ENCODE assay signal across 12 cellular contexts in the genomic region with DNA sequence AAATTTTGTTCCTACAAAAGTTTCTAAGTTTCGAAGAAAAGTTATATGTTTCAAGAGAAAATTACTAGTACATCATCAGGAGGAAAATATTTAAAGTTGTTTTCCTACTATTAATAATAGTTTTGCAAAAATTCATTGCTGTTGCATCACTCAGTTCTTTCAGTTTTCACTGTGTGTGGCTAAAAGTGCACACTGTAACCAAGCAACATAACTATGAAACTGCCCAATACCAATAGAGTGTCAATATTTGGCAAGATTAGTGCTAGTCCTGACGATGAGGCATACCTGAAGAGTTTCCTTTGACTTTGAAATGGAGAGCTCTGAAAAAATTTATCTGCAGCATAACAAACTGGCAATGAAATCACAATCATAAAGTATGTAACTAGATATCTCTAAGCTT.
DNase-seq lines count a peak whose midpoint lies in the region; ATAC-seq and TF ChIP-seq lines count a peak whose summit lies in the region.
"Had no signal": no experiment of that assay in that cellular context is flagged by ENCODE, and none has a peak within 500 bp of the region (broad histone marks: within the 10 kb centered on the region; RNA-seq: fewer than 3 reads in every experiment).

No MANE protein-coding gene starts in this region.

- intact Hi-C loops in thyroid gland (cut with DNase I): no loop called here

- peak overlapping the region; percentile 35 for H3K9ac ChIP-seq in mesenchymal stem cell (ENCODE audit: low read length)

- DNase-seq in activated T-cell treated with anti-CD3 and anti-CD28 coated beads, Interleukin-2, amount 50 U/mL, for 72 hours: no peak
- DNase-seq in activated T-cell treated with anti-CD3 and anti-CD28 coated beads, Interleukin-2, amount 50 U/mL, for 4 hours: no peak
- DNase-seq in mesenchymal stem cell (peak; percentile 3), globus pallidus (ENCODE audit: low spot score) (no peak), COR-L47 (lab: John Stamatoyannopoulos, UW) (no peak), thyroid gland (no peak)
- DNase-seq: brain microvascular endothelial cell, DMS79 treated with DMSO at 0.1 percent for 48 hours had no signal

- H3K36me3 Mint-ChIP-seq in activated T-cell treated with anti-CD3 and anti-CD28 coated beads, Interleukin-2, amount 50 U/mL, for 72 hours (ENCODE audit: insufficient read depth in 2 of 2): no peaks in the 10 kb centered on the region
- H3K36me3 Mint-ChIP-seq in activated T-cell treated with anti-CD3 and anti-CD28 coated beads, Interleukin-2, amount 50 U/mL, for 4 hours (ENCODE audit: insufficient read depth): no peaks in the 10 kb centered on the region

- peak; percentile 40 to 53 for ATAC-seq in activated T-cell treated with anti-CD3 and anti-CD28 coated beads, Interleukin-2, amount 50 U/mL, for 72 hours (replicated peaks in 1 of 2)
- no peak for ATAC-seq in activated T-cell treated with anti-CD3 and anti-CD28 coated beads, Interleukin-2, amount 50 U/mL, for 4 hours
- ATAC-seq in GM21825 (IDR thresholded peaks at IDR 0.05; ENCODE audit: unreplicated experiment): peak; percentile 68
- ATAC-seq in HG03439 (IDR thresholded peaks at IDR 0.05; ENCODE audit: unreplicated experiment): peak; percentile 82
- ATAC-seq: sciatic nerve had no signal

- H2BK120ac ChIP-seq in mesenchymal stem cell (ENCODE audit: low read depth, low read length): no peak overlapping the region

- H3K4ac ChIP-seq in mesenchymal stem cell (ENCODE audit: low read depth in 1 of 2, low read length in 2 of 2): no peak overlapping the region

- H3K4me3 ChIP-seq in mesenchymal stem cell (ENCODE audit: insufficient read depth in 1 of 2, low read depth in 1 of 2, low read length in 2 of 2) (no peak overlapping the region), thyroid gland (replicated peaks in 1 of 3) (no peak overlapping the region)
- H3K4me3 ChIP-seq: thoracic aorta had no signal

- H4K91ac ChIP-seq in mesenchymal stem cell (ENCODE audit: low read length): no peak overlapping the region

- H3K4me1 ChIP-seq in mesenchymal stem cell (ENCODE audit: control insufficient read depth, insufficient read depth, low read depth, low read length) (no peaks in the 10 kb centered on the region), thyroid gland (no peaks in the 10 kb centered on the region)

- H2BK15ac ChIP-seq in mesenchymal stem cell (ENCODE audit: low read depth, poor library complexity, severe bottlenecking): no peak overlapping the region

- peaks cover 3 to 12% of the 10 kb centered on the region in 2 donors for H3K9me3 Mint-ChIP-seq in activated T-cell treated with anti-CD3 and anti-CD28 coated beads, Interleukin-2, amount 50 U/mL, for 72 hours
- H3K9me3 Mint-ChIP-seq in activated T-cell treated with anti-CD3 and anti-CD28 coated beads, Interleukin-2, amount 50 U/mL, for 4 hours: peaks cover 1% of the 10 kb centered on the region

- H3K27ac ChIP-seq in mesenchymal stem cell (ENCODE audit: low read length, poor library complexity, severe bottlenecking) (no peak overlapping the region), thyroid gland (no peak overlapping the region)
- H3K27ac ChIP-seq: brain microvascular endothelial cell, thoracic aorta had no signal

- no CpG with 5 or more reads among the region's 2 CpGs for WGBS in mesenchymal stem cell
- 82 to 89% methylated on average over 2 of the region's 2 CpGs for WGBS in thyroid gland, 2 donors

- no peak overlapping the region for H3K14ac ChIP-seq in mesenchymal stem cell (ENCODE audit: low read length in 2 of 2)

- no peaks in the 10 kb centered on the region for H3K27me3 Mint-ChIP-seq in activated T-cell treated with anti-CD3 and anti-CD28 coated beads, Interleukin-2, amount 50 U/mL, for 72 hours (ENCODE audit: low read depth)
- H3K27me3 Mint-ChIP-seq in activated T-cell treated with anti-CD3 and anti-CD28 coated beads, Interleukin-2, amount 50 U/mL, for 4 hours (ENCODE audit: low read depth): no peaks in the 10 kb centered on the region

- no peaks in the 10 kb centered on the region for H3K79me1 ChIP-seq in mesenchymal stem cell (replicated peaks; ENCODE audit: low read length, poor library complexity, severe bottlenecking)

- H3K9me3 ChIP-seq in mesenchymal stem cell (ENCODE audit: control insufficient read depth, low read length): peaks cover 1% of the 10 kb centered on the region
- no peaks in the 10 kb centered on the region for H3K9me3 ChIP-seq in thyroid gland
- H3K9me3 ChIP-seq: thoracic aorta had no signal

- no peaks in the 10 kb centered on the region for H3K36me3 ChIP-seq in mesenchymal stem cell (ENCODE audit: control insufficient read depth in 1 of 2, insufficient read depth in 2 of 2, low read depth in 1 of 2, low read length in 2 of 2)
- no peaks in the 10 kb centered on the region for H3K36me3 ChIP-seq in thyroid gland
- H3K36me3 ChIP-seq: brain microvascular endothelial cell, thoracic aorta had no signal

- no peak overlapping the region for H3K4me2 ChIP-seq in mesenchymal stem cell (ENCODE audit: low read length, poor library complexity, severe bottlenecking)

- no peak overlapping the region for H3K4me3 Mint-ChIP-seq in activated T-cell treated with anti-CD3 and anti-CD28 coated beads, Interleukin-2, amount 50 U/mL, for 72 hours
- no peak overlapping the region for H3K4me3 Mint-ChIP-seq in activated T-cell treated with anti-CD3 and anti-CD28 coated beads, Interleukin-2, amount 50 U/mL, for 4 hours

- H2AFZ ChIP-seq in mesenchymal stem cell (ENCODE audit: low read depth, low read length): no peak overlapping the region

- no peak for TF ChIP-seq POLR2A in thyroid gland (IDR thresholded peaks at IDR 0.05)

- H4K8ac ChIP-seq in mesenchymal stem cell (ENCODE audit: low read length): no peak overlapping the region

- no peak overlapping the region for H2BK12ac ChIP-seq in mesenchymal stem cell (ENCODE audit: low read length in 2 of 2)

- no peak overlapping the region for H3K23ac ChIP-seq in mesenchymal stem cell (ENCODE audit: low read length in 2 of 2)

- H3K27ac Mint-ChIP-seq in activated T-cell treated with anti-CD3 and anti-CD28 coated beads, Interleukin-2, amount 50 U/mL, for 72 hours: peak overlapping the region; percentile 15

- H2BK5ac ChIP-seq in mesenchymal stem cell (ENCODE audit: low read depth, low read length, poor library complexity, severe bottlenecking): no peak overlapping the region

- TF ChIP-seq CTCF in thyroid gland (IDR thresholded peaks at IDR 0.05): no peak

- H3K18ac ChIP-seq in mesenchymal stem cell (ENCODE audit: low read depth in 1 of 2, low read length in 2 of 2): no peak overlapping the region

- H3K27me3 ChIP-seq in mesenchymal stem cell (ENCODE audit: control insufficient read depth in 1 of 2, insufficient read depth in 1 of 2, low read length in 2 of 2): no peaks in the 10 kb centered on the region
- no peaks in the 10 kb centered on the region for H3K27me3 ChIP-seq in thyroid gland
- H3K27me3 ChIP-seq: brain microvascular endothelial cell had no signal

- no peaks in the 10 kb centered on the region for H3K4me1 Mint-ChIP-seq in activated T-cell treated with anti-CD3 and anti-CD28 coated beads, Interleukin-2, amount 50 U/mL, for 72 hours (ENCODE audit: low read depth)
- H3K4me1 Mint-ChIP-seq in activated T-cell treated with anti-CD3 and anti-CD28 coated beads, Interleukin-2, amount 50 U/mL, for 4 hours (ENCODE audit: low read depth): no peaks in the 10 kb centered on the region

- no peak overlapping the region for H2AK5ac ChIP-seq in mesenchymal stem cell (ENCODE audit: low read length, severe bottlenecking)

Comparison
In these comparisons a context has a peak if more than half of its experiments do, and no peak if none do; other contexts are left out.
1. ATAC-seq: peak in activated T-cell treated with anti-CD3 and anti-CD28 coated beads, Interleukin-2, amount 50 U/mL, for 72 hours (2 of 2), GM21825 (single experiment) and HG03439 (single experiment); none in activated T-cell treated with anti-CD3 and anti-CD28 coated beads, Interleukin-2, amount 50 U/mL, for 4 hours (0 of 2).